Comparison of ENCODE assay signal across 16 cellular contexts in genomic region chr6:56232446-56232845, GRCh38. TPM values are rescaled to one million over a fixed set of nuclear protein-coding genes. Genes with fewer than 3 reads are reported as not detected.
A peak's percentile ranks its signal among the peaks of the same experiment; 100 is the strongest.
DNase-seq lines count a peak whose midpoint lies in the region; ATAC-seq and TF ChIP-seq lines count a peak whose summit lies in the region.
"Had no signal": no experiment of that assay in that cellular context is flagged by ENCODE, and none has a peak within 500 bp of the region (broad histone marks: within the 10 kb centered on the region; RNA-seq: fewer than 3 reads in every experiment).

No MANE protein-coding gene starts in this region.

- H3K27ac ChIP-seq in ascending aorta = peak overlapping the region; percentile 44
- H3K27ac ChIP-seq: BLaER1 had no signal

- H3K9me3 Mint-ChIP-seq in activated CD4-positive, alpha-beta T cell treated with anti-CD3 and anti-CD28 coated beads for 36 hours (ENCODE audit: low read depth) = peaks cover 4% of the 10 kb centered on the region
- H3K9me3 Mint-ChIP-seq: CD14-positive monocyte had no signal

- no peak overlapping the region for H3K4me3 Mint-ChIP-seq in activated CD4-positive, alpha-beta T cell treated with anti-CD3 and anti-CD28 coated beads for 36 hours
- H3K4me3 Mint-ChIP-seq: CD14-positive monocyte; CD4-positive, alpha-beta memory T cell had no signal

- DNase-seq in ascending aorta (ENCODE audit: low spot score in 2 of 2) = no peak
- peak; percentile 40 for DNase-seq in fibroblast of gingiva (ENCODE audit: low read depth)
- DNase-seq in sciatic nerve (ENCODE audit: low spot score) = no peak
- DNase-seq in NCI-H226 = no peak
- DNase-seq in DMS153 treated with DMSO at 0.1 percent for 48 hours (lab: John Stamatoyannopoulos, UW; ENCODE audit: unreplicated experiment) = no peak
- no peak for DNase-seq in activated CD4-positive, alpha-beta T cell treated with anti-CD3 and anti-CD28 coated beads for 36 hours
- no peak for DNase-seq in epidermal melanocyte (ENCODE audit: insufficient read length, low spot score)
- DNase-seq: 8988T; CD4-positive, alpha-beta memory T cell; DMS153; DMS79 treated with DMSO at 0.1 percent for 48 hours; GF-D8 had no signal

- POLR2A ChIA-PET in activated CD4-positive, alpha-beta T cell treated with anti-CD3 and anti-CD28 coated beads for 36 hours (lab: Charles Lee) = no interaction called here

- H3K4me3 ChIP-seq in ascending aorta = peak overlapping the region in 1 of 2 donors; percentile 25
- H3K4me3 ChIP-seq: BLaER1, HAP-1 had no signal

- no peaks in the 10 kb centered on the region for H3K36me3 ChIP-seq in ascending aorta
- H3K36me3 ChIP-seq: BLaER1, HAP-1 had no signal

- intact Hi-C loops in ascending aorta (cut with DNase I) = no loop called here
- intact Hi-C loops in sciatic nerve (cut with DNase I) = no loop called here
- intact Hi-C loops in activated CD4-positive, alpha-beta T cell treated with anti-CD3 and anti-CD28 coated beads for 36 hours (cut with DNase I, micrococcal nuclease) = no loop called here

- peak; percentile 21 for ATAC-seq in sciatic nerve
- no peak for ATAC-seq in activated CD4-positive, alpha-beta T cell treated with anti-CD3 and anti-CD28 coated beads for 36 hours

- no peaks in the 10 kb centered on the region for H3K9me3 ChIP-seq in ascending aorta
- H3K9me3 ChIP-seq: BLaER1, HAP-1 had no signal

- TF ChIP-seq CTCF in ascending aorta (IDR thresholded peaks at IDR 0.05) = no peak

- H3K4me1 Mint-ChIP-seq in activated CD4-positive, alpha-beta T cell treated with anti-CD3 and anti-CD28 coated beads for 36 hours = no peaks in the 10 kb centered on the region
- H3K4me1 Mint-ChIP-seq: CD14-positive monocyte; CD4-positive, alpha-beta memory T cell had no signal

- peaks cover 2% of the 10 kb centered on the region for H3K27me3 Mint-ChIP-seq in activated CD4-positive, alpha-beta T cell treated with anti-CD3 and anti-CD28 coated beads for 36 hours
- H3K27me3 Mint-ChIP-seq: CD4-positive, alpha-beta memory T cell had no signal

- peaks cover 0 to 27% of the 10 kb centered on the region in 2 donors for H3K4me1 ChIP-seq in ascending aorta
- H3K4me1 ChIP-seq: BLaER1, HAP-1 had no signal

- no peaks in the 10 kb centered on the region for H3K27me3 ChIP-seq in ascending aorta
- H3K27me3 ChIP-seq: BLaER1 had no signal

- H3K36me3 Mint-ChIP-seq in activated CD4-positive, alpha-beta T cell treated with anti-CD3 and anti-CD28 coated beads for 36 hours (ENCODE audit: low read depth) = no peaks in the 10 kb centered on the region
- H3K36me3 Mint-ChIP-seq: CD14-positive monocyte; CD4-positive, alpha-beta memory T cell had no signal

- CTCF ChIA-PET in activated CD4-positive, alpha-beta T cell treated with anti-CD3 and anti-CD28 coated beads for 36 hours (lab: Charles Lee) = no interaction called here

- no peak overlapping the region for H3K27ac Mint-ChIP-seq in activated CD4-positive, alpha-beta T cell treated with anti-CD3 and anti-CD28 coated beads for 36 hours
- H3K27ac Mint-ChIP-seq: CD14-positive monocyte; CD4-positive, alpha-beta memory T cell had no signal

RNA-seq across cellular contexts. Expression of gene COL21A1, which starts 14.9 kb away (rescaled TPM):
- total RNA-seq in ascending aorta (24.5 TPM), sciatic nerve (31.4 TPM)
- total RNA-seq in activated CD4-positive, alpha-beta T cell treated with anti-CD3 and anti-CD28 coated beads for 36 hours = not detected
- total RNA-seq: CD4-positive, alpha-beta memory T cell; HT-29 had no signal

Comparison
In these comparisons a context has a peak if more than half of its experiments do, and no peak if none do; other contexts are left out.
1. RNA of gene COL21A1, which starts 14.9 kb away (total RNA-seq): 31.4 TPM in sciatic nerve (single experiment) and 24.5 TPM in ascending aorta (single experiment); not detected in activated CD4-positive, alpha-beta T cell treated with anti-CD3 and anti-CD28 coated beads for 36 hours; every median in the first group is over 10 times any median in the second.